In genomic region chr6:154508573-154509375, GRCh38 we compare ENCODE assay signal across 8 cellular contexts. TPM values are rescaled to one million over a fixed set of nuclear protein-coding genes. Genes with fewer than 3 reads are reported as not detected.
DNase-seq lines count a peak whose midpoint lies in the region; ATAC-seq, FAIRE-seq and TF ChIP-seq lines count a peak whose summit lies in the region.

No MANE protein-coding gene starts in this region.

- 23% methylated on average over 14 of the region's 14 CpGs for WGBS in right cardiac atrium
- 40 to 46% (median 42%) methylated on average over 14 of the region's 14 CpGs for WGBS in adrenal gland, 4 donors

- ATAC-seq in right cardiac atrium (no peak), HG02798 (IDR thresholded peaks at IDR 0.05; ENCODE audit: poor library complexity, unreplicated experiment) (no peak)

- FAIRE-seq in H54 (lab: Jason Lieb, UNC) = no peak

- no peak for TF ChIP-seq CTCF in adrenal gland (IDR thresholded peaks at IDR 0.05)

- H3K27me3 ChIP-seq in right cardiac atrium (ENCODE audit: control insufficient read depth, insufficient read depth) (no peaks in the 10 kb centered on the region), skeletal muscle satellite cell (ENCODE audit: control insufficient read depth, insufficient read depth, low read length) (no peaks in the 10 kb centered on the region), adrenal gland (no peaks in the 10 kb centered on the region)

- TF ChIP-seq POLR2A in H54 (IDR thresholded peaks at IDR 0.05; ENCODE audit: low read depth, low read length) (no peak), adrenal gland (IDR thresholded peaks at IDR 0.05) (no peak)

- intact Hi-C loops in right cardiac atrium (cut with DNase I) = no loop called here
- intact Hi-C loops in adrenal gland (cut with DNase I) = no loop called here

- H3K4me1 ChIP-seq in right cardiac atrium (ENCODE audit: control insufficient read depth, insufficient read depth, low read length) (no peaks in the 10 kb centered on the region), skeletal muscle satellite cell (ENCODE audit: control insufficient read depth, insufficient read depth, low read length) (peaks cover 18% of the 10 kb centered on the region), adrenal gland (replicated peaks in 1 of 2) (peaks cover 5 to 12% of the 10 kb centered on the region in 2 donors)

- H3K27ac ChIP-seq in right cardiac atrium (ENCODE audit: low read length) (peak overlapping the region; percentile 46), adrenal gland (no peak overlapping the region)

- no peaks in the 10 kb centered on the region for H3K9me3 ChIP-seq in right cardiac atrium (ENCODE audit: control insufficient read depth, low read length)
- no peaks in the 10 kb centered on the region for H3K9me3 ChIP-seq in skeletal muscle satellite cell (replicated peaks; ENCODE audit: low read length)
- H3K9me3 ChIP-seq in adrenal gland (replicated peaks in 1 of 3) = no peaks in the 10 kb centered on the region

- H3K4me3 ChIP-seq in right cardiac atrium (ENCODE audit: low read length) (peak overlapping the region; percentile 52), skeletal muscle satellite cell (ENCODE audit: low read length) (peak overlapping the region; percentile 98), adrenal gland (peak overlapping the region in 2 of 4 donors; percentile 51 to 70)

- H3K9ac ChIP-seq in skeletal muscle satellite cell (ENCODE audit: low read depth, low read length) = peak overlapping the region; percentile 91

- H3K36me3 ChIP-seq in skeletal muscle satellite cell (ENCODE audit: insufficient read depth, low read length) (no peaks in the 10 kb centered on the region), adrenal gland (replicated peaks in 1 of 2) (no peaks in the 10 kb centered on the region)

- H3K4me2 ChIP-seq in skeletal muscle satellite cell (ENCODE audit: low read length) = peak overlapping the region; percentile 97

- DNase-seq in H54 (ENCODE audit: insufficient read length, low spot score) (peak; percentile 28), RKO (ENCODE audit: low spot score) (peak; percentile 21), right cardiac atrium (no peak), AG08395 (ENCODE audit: low spot score) (no peak), adrenal gland (no peak)
- no peak for DNase-seq in stimulated activated CD4-positive, alpha-beta T cell treated with anti-CD3 and anti-CD28 coated beads, Interleukin-4, amount 100 ng/mL, for 1 hour

RNA-seq across cellular contexts. Expression of gene CNKSR3, which starts 1.7 kb away (rescaled TPM):
- total RNA-seq in right cardiac atrium (10 to 100 TPM; 17.8 to 21.1 (median 18.5) TPM), adrenal gland (1 to 10 TPM; 1.3 to 7.0 (median 2.1) TPM)
- polyA plus RNA-seq in right cardiac atrium (7.9 TPM), adrenal gland (1 to 10 TPM; 1.1 to 5.3 (median 2.8) TPM)
- total RNA-seq in skeletal muscle satellite cell (2012; rRNA removed) = 2.4 and 3.0 TPM in 2 replicates

Comparison
In these comparisons a context has a peak if more than half of its experiments do, and no peak if none do; other contexts are left out.
1. DNase-seq: peak in H54 (single experiment) and RKO (single experiment); none in right cardiac atrium (0 of 3), AG08395 (single experiment), adrenal gland (0 of 7) and stimulated activated CD4-positive, alpha-beta T cell treated with anti-CD3 and anti-CD28 coated beads, Interleukin-4, amount 100 ng/mL, for 1 hour (single experiment).